Comparison of ENCODE assay signal across 8 cellular contexts in genomic region chr22:30304495-30305244, GRCh38. TPM values are rescaled to one million over a fixed set of nuclear protein-coding genes. Genes with fewer than 3 reads are reported as not detected.
DNase-seq lines count a peak whose midpoint lies in the region; ATAC-seq and TF ChIP-seq lines count a peak whose summit lies in the region.

No MANE protein-coding gene starts in this region.

- H3K36me3 ChIP-seq in heart left ventricle = peaks cover 0 to 38% (median 9%) of the 10 kb centered on the region in 9 donors
- peaks cover 0 to 18% of the 10 kb centered on the region in 2 donors for H3K36me3 ChIP-seq in adrenal gland (replicated peaks in 1 of 2)

- intact Hi-C loops in heart left ventricle (cut with DNase I) = loop anchor here in 1 of 10 donors (1.0 kb wide), 1 partner anchor 13 kb away; no protein-coding TSS in a partner anchor
- intact Hi-C loops in Right ventricle myocardium inferior (cut with DNase I) = loop anchor here (2.0 kb wide), 1 partner anchor 14 kb away; no protein-coding TSS in a partner anchor
- intact Hi-C loops in adrenal gland (cut with DNase I) = no loop called here

- H3K27ac ChIP-seq in heart left ventricle (peak overlapping the region; percentile 62 to 95 (median 81)), adrenal gland (peak overlapping the region; percentile 51 to 89 (median 69))

- H3K4me1 ChIP-seq in heart left ventricle (peaks cover 23 to 98% (median 86%) of the 10 kb centered on the region in 12 donors), adrenal gland (replicated peaks in 1 of 2) (peaks cover 42 to 89% of the 10 kb centered on the region in 2 donors)

- H3K4me3 Mint-ChIP-seq in memory B cell = peak overlapping the region; percentile 69

- H3K27me3 ChIP-seq in heart left ventricle (no peaks in the 10 kb centered on the region), adrenal gland (no peaks in the 10 kb centered on the region)

- peaks cover 5% of the 10 kb centered on the region for H3K36me3 Mint-ChIP-seq in memory B cell

- peaks cover 77% of the 10 kb centered on the region for H3K4me1 Mint-ChIP-seq in memory B cell

- TF ChIP-seq CTCF in heart left ventricle (IDR thresholded peaks at IDR 0.05) (no peak), adrenal gland (IDR thresholded peaks at IDR 0.05) (no peak)

- H3K27me3 Mint-ChIP-seq in memory B cell = no peaks in the 10 kb centered on the region

- DNase-seq in heart left ventricle (no peak), Right ventricle myocardium inferior (ENCODE audit: missing footprints) (no peak), adrenal gland (peak in 1 of 7 donors; percentile 56), memory B cell (ENCODE audit: low spot score in 2 of 2) (peak; percentile 39 to 54), T1000 (lab: John Stamatoyannopoulos, UW) (no peak), cortex of kidney (lab: John Stamatoyannopoulos, UW) (no peak), NCI-H2171 treated with DMSO at 0.1 percent for 48 hours (lab: John Stamatoyannopoulos, UW) (no peak)

- peak overlapping the region; percentile 91 for H3K27ac Mint-ChIP-seq in memory B cell

- 58 to 65% (median 63%) methylated on average over 7 of the region's 7 CpGs for WGBS in heart left ventricle, 4 donors
- 42 to 61% (median 58%) methylated on average over 6 to 7 of the region's 7 CpGs for WGBS in adrenal gland, 4 donors

- H3K9me3 Mint-ChIP-seq in memory B cell = no peaks in the 10 kb centered on the region

- ATAC-seq in heart left ventricle = peak in 2 of 4 donors; percentile 7 to 21
- ATAC-seq in Right ventricle myocardium inferior = no peak
- peak; percentile 79 for ATAC-seq in memory B cell (ENCODE audit: low read depth)
- ATAC-seq in GM18909 (IDR thresholded peaks at IDR 0.05; ENCODE audit: poor library complexity, unreplicated experiment) = no peak

- H3K9me3 ChIP-seq in heart left ventricle (no peaks in the 10 kb centered on the region), adrenal gland (replicated peaks in 1 of 3) (no peaks in the 10 kb centered on the region)

- H3K4me3 ChIP-seq in heart left ventricle = peak overlapping the region in 2 of 12 donors; percentile 15 to 41
- H3K4me3 ChIP-seq in adrenal gland = no peak overlapping the region

- no peak for TF ChIP-seq POLR2A in heart left ventricle (IDR thresholded peaks at IDR 0.05)
- TF ChIP-seq POLR2A in adrenal gland (IDR thresholded peaks at IDR 0.05) = no peak

RNA-seq across cellular contexts. Expression of gene CASTOR1, which starts 15.4 kb away (rescaled TPM):
- total RNA-seq in heart left ventricle (10 to 100 TPM in 3 of 9 donors, 1 to 10 TPM in 6; 3.8 to 16.6 (median 7.1) TPM), Right ventricle myocardium inferior (8.2 TPM), adrenal gland (10 to 100 TPM in 5 of 8 donors, 1 to 10 TPM in 3; 5.5 to 20.1 (median 13.8) TPM)
- polyA plus RNA-seq in heart left ventricle (10 to 100 TPM in 1 of 2 donors, 1 to 10 TPM in 1; 7.0 to 10.2 TPM), adrenal gland (10 to 100 TPM in 2 of 3 donors, 1 to 10 TPM in 1; 2.4 to 18.3 (median 15.1) TPM)

RNA-seq across cellular contexts. Expression of gene TBC1D10A, which starts 22.1 kb away (rescaled TPM):
- total RNA-seq in heart left ventricle (10 to 100 TPM in 1 of 9 donors, 1 to 10 TPM in 8; 4.3 to 10.1 (median 7.1) TPM), Right ventricle myocardium inferior (7.1 TPM), adrenal gland (10 to 100 TPM; 22.0 to 55.0 (median 31.8) TPM)
- polyA plus RNA-seq in heart left ventricle (1 to 10 TPM; 4.5 to 9.5 TPM), adrenal gland (10 to 100 TPM; 11.7 to 23.2 (median 14.2) TPM)

RNA-seq across cellular contexts. Expression of gene OSM, which starts 38.0 kb away (rescaled TPM):
- total RNA-seq in heart left ventricle (1 to 10 TPM in 2 of 9 donors, under 1 TPM in 5, not detected in 2; 0.17 to 5.0 (median 0.42) TPM), Right ventricle myocardium inferior (0.19 TPM), adrenal gland (1 to 10 TPM in 6 of 8 donors, under 1 TPM in 2; 0.85 to 8.1 (median 1.9) TPM)
- polyA plus RNA-seq in heart left ventricle (under 1 TPM; 0.25 to 0.27 TPM), adrenal gland (1 to 10 TPM in 1 of 3 donors, under 1 TPM in 2; 0.44 to 1.6 (median 0.56) TPM)

RNA-seq across cellular contexts. Expression of gene SF3A1, which starts 52.0 kb away (rescaled TPM):
- total RNA-seq in heart left ventricle (100 to 1,000 TPM in 4 of 9 donors, 10 to 100 TPM in 5; 57.7 to 142 (median 99.2) TPM), Right ventricle myocardium inferior (95.4 TPM), adrenal gland (100 to 1,000 TPM in 6 of 8 donors, 10 to 100 TPM in 2; 38.0 to 212 (median 157) TPM)
- polyA plus RNA-seq in heart left ventricle (10 to 100 TPM; 11.4 to 31.3 TPM), adrenal gland (10 to 100 TPM; 15.7 to 69.6 (median 24.1) TPM)

RNA-seq across cellular contexts. Expression of gene CCDC157, which starts 52.1 kb away (rescaled TPM):
- total RNA-seq in heart left ventricle (1 to 10 TPM in 5 of 9 donors, under 1 TPM in 4; 0.45 to 1.7 (median 1.1) TPM), Right ventricle myocardium inferior (0.46 TPM), adrenal gland (1 to 10 TPM in 7 of 8 donors, under 1 TPM in 1; 0.48 to 9.9 (median 2.8) TPM)
- polyA plus RNA-seq in heart left ventricle (1 to 10 TPM in 1 of 2 donors, under 1 TPM in 1; 0.42 to 1.4 TPM), adrenal gland (1 to 10 TPM in 2 of 3 donors, under 1 TPM in 1; 0.75 to 5.3 (median 3.7) TPM)

Comparison
In these comparisons a context has a peak if more than half of its experiments do, and no peak if none do; other contexts are left out.
1. DNase-seq: peak in memory B cell (2 of 2); none in heart left ventricle (0 of 5), Right ventricle myocardium inferior (single experiment), T1000 (single experiment), cortex of kidney (single experiment) and NCI-H2171 treated with DMSO at 0.1 percent for 48 hours (single experiment).